14 cellular contexts compared by ENCODE assay signal in genomic region chr20:31497838-31498540, GRCh38. TPM values are rescaled to one million over a fixed set of nuclear protein-coding genes. Genes with fewer than 3 reads are reported as not detected.
DNase-seq lines count a peak whose midpoint lies in the region; ATAC-seq and TF ChIP-seq lines count a peak whose summit lies in the region.
"Had no signal": no experiment of that assay in that cellular context is flagged by ENCODE, and none has a peak within 500 bp of the region (broad histone marks: within the 10 kb centered on the region; RNA-seq: fewer than 3 reads in every experiment).

No MANE protein-coding gene starts in this region.

- H3K36me3 ChIP-seq in HEK293 (ENCODE audit: control insufficient read depth in 2 of 2, insufficient read depth in 1 of 2, low read length in 2 of 2): no peaks in the 10 kb centered on the region

- TF ChIP-seq CTCF in HEK293 (tag by site-specific recombination; IDR thresholded peaks at IDR 0.05) (no peak), coronary artery (IDR thresholded peaks at IDR 0.05) (no peak)

- H3K4me1 ChIP-seq in HEK293 (ENCODE audit: control insufficient read depth, insufficient read depth, low read length): 0 out of 2 replicates have a peak, but pooled peaks cover 2% of the 10 kb centered on the region

- CTCF ChIA-PET in HEK293 (lab: Yijun Ruan, JAX): interaction anchor here (0.6 to 1.0 kb wide), 3 partner anchors 13 to 137 kb away, joined by 3 read pairs; no protein-coding TSS in a partner anchor

- peak; percentile 80 for DNase-seq in AG08395 (ENCODE audit: low spot score)
- DNase-seq in coronary artery (ENCODE audit: low spot score): no peak
- DNase-seq in kidney tubule cell (ENCODE audit: low spot score): peak; percentile 22
- no peak for DNase-seq in dermis blood vessel endothelial cell
- no peak for DNase-seq in stimulated activated CD4-positive, alpha-beta T cell treated with anti-CD3 and anti-CD28 coated beads, Interleukin-4, amount 100 ng/mL, for 4 hours
- DNase-seq in retina: no peak
- DNase-seq: MV-4-11; NCI-H510A treated with DMSO at 0.1 percent for 48 hours; RPMI8226; stimulated activated CD4-positive, alpha-beta T cell treated with anti-CD3 and anti-CD28 coated beads, Interleukin-15, amount 100 ng/mL, for 24 hours had no signal

- no peaks in the 10 kb centered on the region for H3K9me3 ChIP-seq in HEK293 (ENCODE audit: control insufficient read depth, insufficient read depth, low read depth, low read length)

- H3K4me3 ChIP-seq in HEK293 (ENCODE audit: low read depth, low read length) (no peak overlapping the region), coronary artery (no peak overlapping the region)

- no peak overlapping the region for H3K27ac ChIP-seq in HEK293 (ENCODE audit: extremely low read depth, low read depth, low read length)
- peak overlapping the region; percentile 80 to 90 for H3K27ac ChIP-seq in coronary artery

- POLR2A ChIA-PET in HEK293 (lab: Yijun Ruan, JAX): no interaction called here

- ATAC-seq in GM21717 (IDR thresholded peaks at IDR 0.05; ENCODE audit: unreplicated experiment): no peak

TF ChIP-seq in HEK293, 187 proteins besides CTCF, POLR2A, EP300 and RAD21:
- TF ChIP-seq ZNF121 (tag by site-specific recombination; IDR thresholded peaks at IDR 0.05) (no peak), ZFHX2 (tag by site-specific recombination; conservative IDR thresholded peaks at IDR 0.05) (peak; percentile 54), EGR2 (tag by site-specific recombination; IDR thresholded peaks at IDR 0.05; ENCODE audit: low read depth) (peak; percentile 22; the same call in 1 of the 2 replicates), ELK4 (IDR thresholded peaks at IDR 0.05; ENCODE audit: borderline replicate concordance, low read depth, low read length) (no peak), ZNF501 (tag by site-specific recombination; IDR thresholded peaks at IDR 0.05) (no peak), ZNF23 (tag by site-specific recombination; IDR thresholded peaks at IDR 0.05; ENCODE audit: borderline replicate concordance) (no peak), ZNF449 (tag by site-specific recombination; IDR thresholded peaks at IDR 0.05) (no peak)
TF ChIP-seq in HEK293: peak in this region for 2.

RNA-seq across cellular contexts. Expression of gene HM13, which starts 16.3 kb away (rescaled TPM):
- total RNA-seq in dermis blood vessel endothelial cell: 44.9 and 74.1 TPM in 2 replicates

RNA-seq across cellular contexts. Expression of gene REM1, which starts 22.9 kb away (rescaled TPM):
- not detected in 2 replicates for total RNA-seq in dermis blood vessel endothelial cell
- total RNA-seq: glomerular endothelial cell had no signal

RNA-seq across cellular contexts. Expression of gene DEFB124, which starts 23.1 kb away (rescaled TPM):
- total RNA-seq in dermis blood vessel endothelial cell: not detected in 2 replicates
- total RNA-seq: glomerular endothelial cell, lower leg skin had no signal

RNA-seq across cellular contexts. Expression of gene DEFB123, which starts 57.6 kb away (rescaled TPM):
- not detected in 2 replicates for total RNA-seq in dermis blood vessel endothelial cell
- total RNA-seq: glomerular endothelial cell, lower leg skin had no signal

Comparison
In these comparisons a context has a peak if more than half of its experiments do, and no peak if none do; other contexts are left out.
1. DNase-seq: peak in AG08395 (single experiment) and kidney tubule cell (single experiment); none in coronary artery (single experiment), dermis blood vessel endothelial cell (single experiment), stimulated activated CD4-positive, alpha-beta T cell treated with anti-CD3 and anti-CD28 coated beads, Interleukin-4, amount 100 ng/mL, for 4 hours (0 of 2) and retina (single experiment).